In genomic region chr1:230306158-230306557, GRCh38 we compare ENCODE assay signal across 8 cellular contexts.
DNase-seq lines count a peak whose midpoint lies in the region; ATAC-seq lines count a peak whose summit lies in the region.

No MANE protein-coding gene starts in this region.

- no peak overlapping the region for H3K27ac Mint-ChIP-seq in activated CD4-positive, alpha-beta T cell treated with anti-CD3 and anti-CD28 coated beads, Interleukin-2, amount 10 ng/mL, durations not matched to agents 7 days and 5 days

- H3K4me3 Mint-ChIP-seq in activated CD4-positive, alpha-beta T cell treated with anti-CD3 and anti-CD28 coated beads, Interleukin-2, amount 10 ng/mL, durations not matched to agents 7 days and 5 days = no peak overlapping the region

- peak; percentile 34 for DNase-seq in activated CD4-positive, alpha-beta T cell treated with anti-CD3 and anti-CD28 coated beads, Interleukin-2, amount 10 ng/mL, durations not matched to agents 7 days and 5 days
- no peak for DNase-seq in activated CD4-positive, alpha-beta T cell treated with anti-CD3 and anti-CD28 coated beads for 1 hour
- DNase-seq in RPMI8226 (peak; percentile 38), ecto neural progenitor cell (ENCODE audit: low spot score) (no peak), NCI-H2196 treated with DMSO at 0.1 percent for 48 hours (lab: John Stamatoyannopoulos, UW; ENCODE audit: unreplicated experiment) (no peak), RKO (ENCODE audit: low spot score) (no peak)
- DNase-seq in stimulated activated CD4-positive, alpha-beta T cell treated with anti-CD3 and anti-CD28 coated beads, Interleukin-4, amount 100 ng/mL, for 24 hours = peak; percentile 44

- peaks cover 13% of the 10 kb centered on the region for H3K4me1 Mint-ChIP-seq in activated CD4-positive, alpha-beta T cell treated with anti-CD3 and anti-CD28 coated beads, Interleukin-2, amount 10 ng/mL, durations not matched to agents 7 days and 5 days

- POLR2A ChIA-PET in activated CD4-positive, alpha-beta T cell treated with anti-CD3 and anti-CD28 coated beads, Interleukin-2, amount 10 ng/mL, durations not matched to agents 7 days and 5 days (lab: Charles Lee) = no interaction called here

- H3K27me3 Mint-ChIP-seq in activated CD4-positive, alpha-beta T cell treated with anti-CD3 and anti-CD28 coated beads, Interleukin-2, amount 10 ng/mL, durations not matched to agents 7 days and 5 days = no peaks in the 10 kb centered on the region

- no peaks in the 10 kb centered on the region for H3K36me3 Mint-ChIP-seq in activated CD4-positive, alpha-beta T cell treated with anti-CD3 and anti-CD28 coated beads, Interleukin-2, amount 10 ng/mL, durations not matched to agents 7 days and 5 days (ENCODE audit: low read depth)

- ATAC-seq in GM21825 (IDR thresholded peaks at IDR 0.05; ENCODE audit: unreplicated experiment) = peak; percentile 69

- no peaks in the 10 kb centered on the region for H3K9me3 Mint-ChIP-seq in activated CD4-positive, alpha-beta T cell treated with anti-CD3 and anti-CD28 coated beads, Interleukin-2, amount 10 ng/mL, durations not matched to agents 7 days and 5 days

- CTCF ChIA-PET in activated CD4-positive, alpha-beta T cell treated with anti-CD3 and anti-CD28 coated beads, Interleukin-2, amount 10 ng/mL, durations not matched to agents 7 days and 5 days (lab: Charles Lee) = interaction anchor here (0.7 to 2.2 kb wide), 4 partner anchors 17 to 645 kb away, joined by 3 to 10 read pairs (median 4); no protein-coding TSS in a partner anchor

Comparison
In these comparisons a context has a peak if more than half of its experiments do, and no peak if none do; other contexts are left out.
1. DNase-seq: peak in activated CD4-positive, alpha-beta T cell treated with anti-CD3 and anti-CD28 coated beads, Interleukin-2, amount 10 ng/mL, durations not matched to agents 7 days and 5 days (single experiment), RPMI8226 (single experiment) and stimulated activated CD4-positive, alpha-beta T cell treated with anti-CD3 and anti-CD28 coated beads, Interleukin-4, amount 100 ng/mL, for 24 hours (single experiment); none in activated CD4-positive, alpha-beta T cell treated with anti-CD3 and anti-CD28 coated beads for 1 hour (single experiment), ecto neural progenitor cell (single experiment), NCI-H2196 treated with DMSO at 0.1 percent for 48 hours (single experiment) and RKO (single experiment).